ENCODE assay signal across 19 cellular contexts in genomic region chr16:9597967-9598730, GRCh38.
"Had no signal": no experiment of that assay in that cellular context is flagged by ENCODE, and none has a peak within 500 bp of the region (broad histone marks: within the 10 kb centered on the region; RNA-seq: fewer than 3 reads in every experiment).

No MANE protein-coding gene starts in this region.

- ATAC-seq: activated T-cell treated with anti-CD3 and anti-CD28 coated beads, Interleukin-2, amount 50 U/mL, for 4 hours; foreskin keratinocyte; heart right ventricle; left lobe of liver; natural killer cell; psoas muscle; right lobe of liver; SK-N-SH treated with all-trans-retinoic acid at 6 μM for 48 hours had no signal

- H3K36me3 Mint-ChIP-seq: natural killer cell had no signal

- DNase-seq: activated CD4-positive, alpha-beta T cell treated with anti-CD3 and anti-CD28 coated beads for 1 hour; activated CD4-positive, alpha-beta T cell treated with anti-CD3 and anti-CD28 coated beads, Interleukin-2, amount 50 U/mL, for 48 hours; activated effector memory CD4-positive, alpha-beta T cell treated with Interleukin-2 at 50 U/mL for 16 hours; activated naive CD4-positive, alpha-beta T cell treated with anti-CD3 and anti-CD28 coated beads, Interleukin-2, amount 50 U/mL, for 16 hours; activated T-cell treated with anti-CD3 and anti-CD28 coated beads, Interleukin-2, amount 50 U/mL, for 4 hours; central memory CD4-positive, alpha-beta T cell; effector CD4-positive, alpha-beta T cell; foreskin keratinocyte; heart right ventricle; islet precursor cell; mammary epithelial cell; natural killer cell; psoas muscle; right lobe of liver; stimulated activated CD4-positive, alpha-beta T cell treated with anti-CD3 and anti-CD28 coated beads, Interleukin-4, amount 100 ng/mL, for 4 hours; stimulated activated CD8-positive, alpha-beta memory T cell treated with anti-CD3 and anti-CD28 coated beads, Interleukin-4, amount 100 ng/mL, for 48 hours; stimulated activated naive CD4-positive, alpha-beta T cell treated with Interleukin-2 at 50 U/mL for 16 hours had no signal

- H3K4me1 Mint-ChIP-seq: natural killer cell had no signal

- H3K4me3 Mint-ChIP-seq: activated T-cell treated with anti-CD3 and anti-CD28 coated beads, Interleukin-2, amount 50 U/mL, for 4 hours; natural killer cell had no signal

- H3K27ac Mint-ChIP-seq: natural killer cell had no signal

- H3K9me3 Mint-ChIP-seq: activated T-cell treated with anti-CD3 and anti-CD28 coated beads, Interleukin-2, amount 50 U/mL, for 4 hours had no signal
